ENCODE assay signal across 8 cellular contexts in genomic region chr6:32944265-32944664, GRCh38. TPM values are rescaled to one million over a fixed set of nuclear protein-coding genes. Genes with fewer than 3 reads are reported as not detected.
DNase-seq lines count a peak whose midpoint lies in the region; ATAC-seq and TF ChIP-seq lines count a peak whose summit lies in the region.

No MANE protein-coding gene starts in this region.

- peaks cover 3% of the 10 kb centered on the region for H3K36me3 Mint-ChIP-seq in effector memory CD8-positive, alpha-beta T cell (ENCODE audit: insufficient read depth)
- H3K36me3 Mint-ChIP-seq in chondrocyte (ENCODE audit: low read depth) (no peaks in the 10 kb centered on the region), progenitor cell of endocrine pancreas (ENCODE audit: insufficient read depth) (no peaks in the 10 kb centered on the region)

- no TSS peak for BruUV-seq in OCI-LY7 (replicated peaks; lab: Mats Ljungman, UMichigan)

- H3K4me2 ChIP-seq in OCI-LY7 (ENCODE audit: low read length) = peak overlapping the region; percentile 95

- H3K4me1 ChIP-seq in OCI-LY7 (ENCODE audit: insufficient read depth, low read length, poor library complexity, severe bottlenecking) = peaks cover 80% of the 10 kb centered on the region

- H3K4me3 Mint-ChIP-seq in effector memory CD8-positive, alpha-beta T cell = peak overlapping the region; percentile 83 to 94
- H3K4me3 Mint-ChIP-seq in chondrocyte (ENCODE audit: unreplicated experiment) = no peak overlapping the region
- no peak overlapping the region for H3K4me3 Mint-ChIP-seq in progenitor cell of endocrine pancreas (ENCODE audit: low read depth)

- DNase-seq in OCI-LY7 (ENCODE audit: low spot score) (peak; percentile 95), chondrocyte (ENCODE audit: low spot score) (no peak), progenitor cell of endocrine pancreas (ENCODE audit: low spot score, unreplicated experiment) (no peak), NCI-H1417 (lab: John Stamatoyannopoulos, UW) (no peak), NCI-H226 (no peak)
- peak in 1 of 3 experiments; percentile 46 for DNase-seq in effector memory CD8-positive, alpha-beta T cell

- H3K9me3 Mint-ChIP-seq in effector memory CD8-positive, alpha-beta T cell = no peaks in the 10 kb centered on the region
- H3K9me3 Mint-ChIP-seq in chondrocyte (ENCODE audit: low read depth) (no peaks in the 10 kb centered on the region), progenitor cell of endocrine pancreas (ENCODE audit: low read depth) (peaks cover 3% of the 10 kb centered on the region)

- peak overlapping the region; percentile 91 for H3K4me3 ChIP-seq in OCI-LY7 (ENCODE audit: low read depth, low read length, poor library complexity, severe bottlenecking)

- no peaks in the 10 kb centered on the region for H3K27me3 Mint-ChIP-seq in effector memory CD8-positive, alpha-beta T cell
- H3K27me3 Mint-ChIP-seq in chondrocyte (ENCODE audit: low read depth) (peaks cover 30% of the 10 kb centered on the region), progenitor cell of endocrine pancreas (peaks cover 24% of the 10 kb centered on the region)

- H3K4me1 Mint-ChIP-seq in effector memory CD8-positive, alpha-beta T cell (ENCODE audit: low read depth in 2 of 2) = peaks cover 54 to 67% of the 10 kb centered on the region in 2 donors
- H3K4me1 Mint-ChIP-seq in chondrocyte (ENCODE audit: low read depth) (peaks cover 3% of the 10 kb centered on the region), progenitor cell of endocrine pancreas (ENCODE audit: low read depth) (peaks cover 1% of the 10 kb centered on the region)

- intact Hi-C loops in OCI-LY7 (cut with micrococcal nuclease; ENCODE audit: unreplicated experiment) = loop anchor here (1.0 to 2.0 kb wide), 3 partner anchors 11 to 99 kb away; partner anchors contain the start of gene PSMB8

- H3K36me3 ChIP-seq in OCI-LY7 (ENCODE audit: insufficient read depth, low read length) = peaks cover 33% of the 10 kb centered on the region

- H3K27ac ChIP-seq in OCI-LY7 (ENCODE audit: low read depth, low read length, poor library complexity, severe bottlenecking) = peak overlapping the region; percentile 99

- H4K20me1 ChIP-seq in OCI-LY7 (ENCODE audit: insufficient read depth, low read length) = no peaks in the 10 kb centered on the region

- H3K9me2 ChIP-seq in OCI-LY7 (ENCODE audit: insufficient read depth, low read length) = no peaks in the 10 kb centered on the region

- H3K79me2 ChIP-seq in OCI-LY7 (ENCODE audit: insufficient read depth, low read depth, low read length) = peaks cover 62% of the 10 kb centered on the region

- TF ChIP-seq CTCF in OCI-LY7 (conservative IDR thresholded peaks at IDR 0.05; ENCODE audit: low read length) = no peak
- TF ChIP-seq CTCF in chondrocyte (IDR thresholded peaks at IDR 0.05) = no peak
- TF ChIP-seq CTCF in progenitor cell of endocrine pancreas (IDR thresholded peaks at IDR 0.05; ENCODE audit: unreplicated experiment) = no peak

- CTCF ChIA-PET in OCI-LY7 (lab: Charles Lee; ENCODE audit: unreplicated experiment) = interaction anchor here (1.6 kb wide), 1 partner anchor 10 kb away, joined by 6 read pairs; no protein-coding TSS in a partner anchor

- ATAC-seq in GM18517 (IDR thresholded peaks at IDR 0.05; ENCODE audit: unreplicated experiment) (peak; percentile 39), HG02642 (IDR thresholded peaks at IDR 0.05; ENCODE audit: poor library complexity, unreplicated experiment) (peak; percentile 49)
- ATAC-seq in effector memory CD8-positive, alpha-beta T cell (replicated peaks) = peak; percentile 41

- POLR2A ChIA-PET in OCI-LY7 (lab: Charles Lee) = interaction anchor here (0.6 to 6.8 kb wide), 13 partner anchors 8 to 170 kb away, joined by 3 to 91 read pairs (median 5); partner anchors contain the start of genes BRD2 and HLA-DMA

- H3K27ac Mint-ChIP-seq in effector memory CD8-positive, alpha-beta T cell = peak overlapping the region; percentile 87 to 98
- H3K27ac Mint-ChIP-seq in chondrocyte (ENCODE audit: unreplicated experiment) (no peak overlapping the region), progenitor cell of endocrine pancreas (no peak overlapping the region)

- H2AFZ ChIP-seq in OCI-LY7 (ENCODE audit: low read length) = no peak overlapping the region

- H3K9me3 ChIP-seq in OCI-LY7 (ENCODE audit: low read length) = peaks cover 11% of the 10 kb centered on the region; the same call in 1 of the 2 replicates

RNA-seq across cellular contexts. Expression of gene HLA-DMB, which starts 3.4 kb away (rescaled TPM):
- total RNA-seq in OCI-LY7 (2014; rRNA removed; shearing (Covaris generic)) = 85.1 and 98.0 TPM in 2 replicates
- total RNA-seq in OCI-LY7 (2022) (77.0 and 78.5 TPM in 2 replicates), chondrocyte (not detected in 3 replicates), progenitor cell of endocrine pancreas (1.1 and 1.8 TPM in 2 replicates)

RNA-seq across cellular contexts. Expression of gene HLA-DMA, which starts 8.6 kb away (rescaled TPM):
- 175 and 207 TPM in 2 replicates for total RNA-seq in OCI-LY7 (2014; rRNA removed; shearing (Covaris generic))
- 140 TPM in 2 replicates for total RNA-seq in OCI-LY7 (2022)
- 3.6 to 5.5 TPM (median 5.4 TPM) in 3 replicates for total RNA-seq in chondrocyte
- total RNA-seq in progenitor cell of endocrine pancreas = 3.3 and 3.4 TPM in 2 replicates

RNA-seq across cellular contexts. Expression of gene BRD2, which starts 24.1 kb away (rescaled TPM):
- total RNA-seq in OCI-LY7 (2014; rRNA removed; shearing (Covaris generic)) = 236 and 237 TPM in 2 replicates
- total RNA-seq in OCI-LY7 (2022) = 326 and 361 TPM in 2 replicates
- 149 to 165 TPM (median 150 TPM) in 3 replicates for total RNA-seq in chondrocyte
- total RNA-seq in progenitor cell of endocrine pancreas = 229 and 238 TPM in 2 replicates

Comparison
In these comparisons a context has a peak if more than half of its experiments do, and no peak if none do; other contexts are left out.
1. H3K27ac Mint-ChIP-seq: peak in effector memory CD8-positive, alpha-beta T cell (2 of 2); none in chondrocyte (single experiment) and progenitor cell of endocrine pancreas (single experiment).
2. H3K4me3 Mint-ChIP-seq: peak in effector memory CD8-positive, alpha-beta T cell (2 of 2); none in chondrocyte (single experiment) and progenitor cell of endocrine pancreas (single experiment).
3. RNA of gene HLA-DMB, which starts 3.4 kb away (total RNA-seq): 77.0 to 98.0 TPM in OCI-LY7; 1.1 to 1.8 TPM in progenitor cell of endocrine pancreas and not detected in chondrocyte; every median in the first group is over 10 times any median in the second.
4. RNA of gene HLA-DMA, which starts 8.6 kb away (total RNA-seq): 140 to 207 TPM in OCI-LY7; 3.6 to 5.5 TPM in chondrocyte and 3.3 to 3.4 TPM in progenitor cell of endocrine pancreas; every median in the first group is over 10 times any median in the second.
5. Peak in every context shown above with its lines, with median percentiles within 50 percentile points of each other: ATAC-seq.